Comparison of ENCODE assay signal across 6 cellular contexts in genomic region chr17:13160790-13161189, GRCh38.
"Had no signal": no experiment of that assay in that cellular context is flagged by ENCODE, and none has a peak within 500 bp of the region (broad histone marks: within the 10 kb centered on the region; RNA-seq: fewer than 3 reads in every experiment).

No MANE protein-coding gene starts in this region.

- H3K4me3 ChIP-seq: GM23248, GM23338, HAP-1 had no signal

- H2AFZ ChIP-seq: GM23248, GM23338 had no signal

- H3K4me3 Mint-ChIP-seq: GM23338 had no signal

- H3K27ac ChIP-seq: GM23248 had no signal

- H3K36me3 ChIP-seq: HAP-1 had no signal

- H3K4me2 ChIP-seq: GM23338 had no signal

- H3K27ac Mint-ChIP-seq: GM23338 had no signal

- H3K4me1 ChIP-seq: HAP-1 had no signal

- DNase-seq: GOT3, H7, HCEC 1CT had no signal

- H3K9me3 ChIP-seq: HAP-1 had no signal

- H3K9ac ChIP-seq: GM23248 had no signal

- H3K4me1 Mint-ChIP-seq: GM23338 had no signal
